8 cellular contexts compared by ENCODE assay signal in the genomic region with DNA sequence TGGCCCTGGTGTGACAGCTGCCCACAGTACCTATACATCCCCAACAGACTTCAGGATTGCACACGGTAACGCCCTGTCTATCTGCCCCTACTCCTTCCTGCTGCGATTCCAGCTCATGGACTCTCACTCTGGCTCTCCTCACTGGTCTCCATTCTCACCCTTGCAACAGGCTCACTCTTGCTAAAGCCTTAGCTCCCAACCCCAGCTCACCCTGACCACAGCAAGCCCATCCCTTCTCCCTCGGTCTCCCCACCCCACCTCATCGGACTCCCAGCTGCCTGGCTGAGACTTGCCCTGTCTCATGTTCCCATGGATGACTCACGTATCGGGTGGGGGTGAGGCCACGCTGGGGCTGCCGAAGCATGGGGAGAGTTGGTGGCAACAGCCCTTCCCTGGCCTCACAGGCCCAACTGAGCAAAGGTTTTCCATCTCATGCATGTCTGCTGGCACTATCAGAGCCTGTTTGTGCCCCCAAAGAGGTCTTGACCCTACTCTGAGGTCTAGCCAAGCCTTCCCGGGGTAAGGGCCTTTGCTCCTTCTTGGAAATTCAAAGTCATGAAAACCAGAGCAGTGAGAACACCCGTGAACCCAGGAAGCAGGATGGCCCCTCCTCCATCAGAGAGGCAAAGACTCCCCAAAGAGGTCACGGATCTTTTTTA.
DNase-seq lines count a peak whose midpoint lies in the region; ATAC-seq and TF ChIP-seq lines count a peak whose summit lies in the region.

No MANE protein-coding gene starts in this region.

- no peaks in the 10 kb centered on the region for H3K9me3 ChIP-seq in subcutaneous abdominal adipose tissue (ENCODE audit: control insufficient read depth in 5 of 5, low read length in 5 of 5)

- DNase-seq in HFF-Myc (ENCODE audit: extremely low read depth, low read depth) (peak; percentile 87), astrocyte of the hippocampus (ENCODE audit: low read depth, low spot score) (peak; percentile 98), islet precursor cell (peak; percentile 95), UCSD-AML1 (lab: John Stamatoyannopoulos, UW; ENCODE audit: unreplicated experiment) (no peak)

- H3K27ac ChIP-seq in subcutaneous abdominal adipose tissue (ENCODE audit: low read depth, low read length): peak overlapping the region; percentile 90

- no peak for TF ChIP-seq CTCF in HFF-Myc (IDR thresholded peaks at IDR 0.05; ENCODE audit: low read depth, low read length, missing control alignments)

- no peak for ATAC-seq in HG02884 (IDR thresholded peaks at IDR 0.05; ENCODE audit: unreplicated experiment)
- ATAC-seq in GM18502 (IDR thresholded peaks at IDR 0.05; ENCODE audit: poor library complexity, unreplicated experiment): no peak
- no peak for ATAC-seq in HG02870 (IDR thresholded peaks at IDR 0.05; ENCODE audit: unreplicated experiment)

- H3K4me1 ChIP-seq in subcutaneous abdominal adipose tissue (ENCODE audit: control insufficient read depth in 5 of 5, insufficient read depth in 5 of 5, low read length in 5 of 5): peaks cover 10 to 76% (median 62%) of the 10 kb centered on the region in 5 donors

- H3K27me3 ChIP-seq in subcutaneous abdominal adipose tissue (ENCODE audit: control insufficient read depth in 5 of 5, insufficient read depth in 4 of 5, low read length in 5 of 5): no peaks in the 10 kb centered on the region

- peaks cover 0 to 22% (median 19%) of the 10 kb centered on the region in 5 donors for H3K36me3 ChIP-seq in subcutaneous abdominal adipose tissue (ENCODE audit: control insufficient read depth in 5 of 5, insufficient read depth in 5 of 5, low read length in 5 of 5)

- H3K4me3 ChIP-seq in HFF-Myc (replicated peaks; ENCODE audit: low read depth, low read length) (peak overlapping the region; percentile 15; the same call in 1 of the 2 replicates), subcutaneous abdominal adipose tissue (ENCODE audit: low read depth in 1 of 5, low read length in 5 of 5) (peak overlapping the region in 1 of 5 donors; percentile 20)

- H3K9ac ChIP-seq in subcutaneous abdominal adipose tissue (ENCODE audit: low read length in 5 of 5): peak overlapping the region in 2 of 5 donors; percentile 0 to 85
